ENCODE assay signal across 8 cellular contexts in genomic region chr1:29708818-29709710, GRCh38.
DNase-seq lines count a peak whose midpoint lies in the region; ATAC-seq and TF ChIP-seq lines count a peak whose summit lies in the region.

No MANE protein-coding gene starts in this region.

- H2AFZ ChIP-seq in hepatocyte = no peak overlapping the region

- H3K27ac ChIP-seq in hepatocyte (peak overlapping the region; percentile 82), caudate nucleus (ENCODE audit: low read depth, low read length) (no peak overlapping the region)

- H3K4me1 ChIP-seq in hepatocyte (ENCODE audit: insufficient read depth) = no peaks in the 10 kb centered on the region
- H3K4me1 ChIP-seq in HAP-1 = no peaks in the 10 kb centered on the region

- H3K9me3 ChIP-seq in hepatocyte (ENCODE audit: low read depth) (no peaks in the 10 kb centered on the region), HAP-1 (no peaks in the 10 kb centered on the region)

- in situ Hi-C loops in HAP-1 (cut with MboI; ENCODE audit: low sequenced_read_pairs) = no loop called here

- no peaks in the 10 kb centered on the region for H3K79me2 ChIP-seq in hepatocyte

- peak overlapping the region; percentile 48 for H3K4me2 ChIP-seq in hepatocyte

- H3K27me3 ChIP-seq in hepatocyte = peaks cover 22% of the 10 kb centered on the region
- peaks cover 9% of the 10 kb centered on the region for H3K27me3 ChIP-seq in HAP-1 (ENCODE audit: low read depth)

- H3K4me3 Mint-ChIP-seq in HFFc6 = peak overlapping the region; percentile 65

- peaks cover 7% of the 10 kb centered on the region; the same call in 1 of the 2 replicates for H3K27me3 Mint-ChIP-seq in HFFc6 (ENCODE audit: insufficient read depth)

- no peaks in the 10 kb centered on the region for H3K36me3 Mint-ChIP-seq in HFFc6 (ENCODE audit: low read depth)

- peak overlapping the region; percentile 97 for H3K27ac Mint-ChIP-seq in HFFc6

- ATAC-seq in GM21390 (IDR thresholded peaks at IDR 0.05; ENCODE audit: unreplicated experiment) (no peak), GM18502 (IDR thresholded peaks at IDR 0.05; ENCODE audit: poor library complexity, unreplicated experiment) (no peak)

- TF ChIP-seq CTCF in HFFc6 (IDR thresholded peaks at IDR 0.05) (no peak), hepatocyte (IDR thresholded peaks at IDR 0.05; ENCODE audit: poor library complexity) (no peak)

- peaks cover 50% of the 10 kb centered on the region for H3K4me1 Mint-ChIP-seq in HFFc6 (ENCODE audit: low read depth)

- H4K20me1 ChIP-seq in hepatocyte (ENCODE audit: insufficient read depth, poor library complexity, severe bottlenecking) = no peaks in the 10 kb centered on the region

- 37% methylated on average over 12 of the region's 12 CpGs for WGBS in hepatocyte (ENCODE audit: low lambda C conversion rate, missing lambda C conversion rate)

- DNase-seq in AG20443 (ENCODE audit: low spot score) (peak; percentile 63), HFFc6 (peak; percentile 76), SW 1271 (lab: John Stamatoyannopoulos, UW) (peak; percentile 58 to 76), hepatocyte (ENCODE audit: low spot score) (peak; percentile 38), caudate nucleus (lab: John Stamatoyannopoulos, UW) (no peak), HAP-1 (ENCODE audit: low spot score in 2 of 2) (no peak)

- H3K9me3 Mint-ChIP-seq in HFFc6 = no peaks in the 10 kb centered on the region

- H3K36me3 ChIP-seq in hepatocyte (replicated peaks; ENCODE audit: insufficient read depth, low read depth) = no peaks in the 10 kb centered on the region
- no peaks in the 10 kb centered on the region for H3K36me3 ChIP-seq in HAP-1 (replicated peaks)

- no peaks in the 10 kb centered on the region for H3K9me2 ChIP-seq in hepatocyte (replicated peaks; ENCODE audit: insufficient read depth)

- no peak overlapping the region for H3K4me3 ChIP-seq in hepatocyte
- H3K4me3 ChIP-seq in HAP-1 = no peak overlapping the region

Comparison
In these comparisons a context has a peak if more than half of its experiments do, and no peak if none do; other contexts are left out.
1. DNase-seq: peak in AG20443 (single experiment), HFFc6 (single experiment), SW 1271 (2 of 2) and hepatocyte (single experiment); none in caudate nucleus (0 of 61) and HAP-1 (0 of 2).